1 cellular context compared by ENCODE assay signal in genomic region chr1:58858344-58858673, GRCh38.
TF ChIP-seq lines count a peak whose summit lies in the region.

No MANE protein-coding gene starts in this region.

TF ChIP-seq in K562, 482 proteins besides CTCF, POLR2A, EP300 and RAD21 (continued from another document):
- TF ChIP-seq ZNF280B (CRISPR knock-in tag; IDR thresholded peaks at IDR 0.05) (no peak), KDM4B (IDR thresholded peaks at IDR 0.05; ENCODE audit: borderline replicate concordance in 2 of 2, low read depth in 1 of 2) (no peak), HBP1 (CRISPR knock-in tag; IDR thresholded peaks at IDR 0.05) (no peak), HEY1 (CRISPR knock-in tag; IDR thresholded peaks at IDR 0.05; ENCODE audit: borderline replicate concordance) (no peak), TCF3 (CRISPR knock-in tag; IDR thresholded peaks at IDR 0.05) (peak; percentile 65), NEUROD1 (IDR thresholded peaks at IDR 0.05; ENCODE audit: borderline replicate concordance, low read depth, low read length, partially characterized antibody) (no peak), CBFA2T3 (IDR thresholded peaks at IDR 0.05) (peak; percentile 85), FOXJ3 (CRISPR knock-in tag; IDR thresholded peaks at IDR 0.05) (no peak), NUFIP1 (IDR thresholded peaks at IDR 0.05; ENCODE audit: partially characterized antibody) (no peak), SMARCB1 (IDR thresholded peaks at IDR 0.05; ENCODE audit: insufficient read length, low read depth) (no peak), BHLHE40 (IDR thresholded peaks at IDR 0.05; ENCODE audit: low read length) (no peak)
